ENCODE assay signal across 8 cellular contexts in the genomic region with DNA sequence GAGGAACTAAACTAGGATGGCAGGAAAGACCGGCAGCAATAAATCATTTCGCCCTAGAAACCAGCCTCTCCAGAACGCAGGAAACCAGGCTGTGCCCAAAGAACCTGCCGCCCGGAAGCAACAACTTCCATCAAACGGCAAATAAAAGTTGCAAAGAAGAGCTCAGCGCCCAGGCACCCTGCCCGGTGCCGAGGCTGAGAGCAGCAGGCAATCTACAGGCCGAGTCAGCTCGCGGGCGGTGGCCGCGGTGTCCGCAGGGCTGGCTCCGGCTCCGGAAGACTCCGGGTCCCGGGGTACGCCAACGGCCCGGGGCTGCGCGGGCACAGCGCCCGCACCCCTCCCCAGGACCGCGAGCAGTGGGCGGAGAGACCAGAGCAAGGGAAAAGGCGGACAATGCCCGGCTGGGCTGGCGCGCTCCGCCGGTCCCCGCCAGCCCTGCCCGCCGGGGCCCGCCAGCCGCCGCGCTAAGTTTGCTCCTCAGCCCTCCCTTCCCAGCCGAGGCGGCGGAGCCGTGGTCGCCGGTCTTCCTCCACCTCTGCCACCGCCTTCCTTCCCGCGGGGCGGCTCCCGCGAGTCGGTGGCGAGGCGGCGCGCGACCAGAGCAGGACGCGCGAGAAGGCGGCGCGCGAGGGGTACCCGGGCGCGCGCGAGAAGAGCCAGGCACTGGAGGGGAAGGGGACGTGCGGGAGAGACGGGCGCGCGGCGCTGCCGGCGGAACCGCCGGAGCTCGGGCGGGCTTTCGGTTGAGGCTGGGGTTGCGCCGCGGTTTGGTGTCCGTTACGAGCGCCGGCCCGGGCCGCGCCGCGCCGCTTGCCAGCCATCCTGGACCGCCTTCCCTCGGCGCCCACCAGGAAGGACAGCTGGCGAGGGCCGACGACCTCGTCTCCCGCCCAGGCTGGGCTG. TPM values are rescaled to one million over a fixed set of nuclear protein-coding genes. Genes with fewer than 3 reads are reported as not detected.
DNase-seq lines count a peak whose midpoint lies in the region; ATAC-seq and TF ChIP-seq lines count a peak whose summit lies in the region.

No MANE protein-coding gene starts in this region.

- under 1% methylated on average over 108 of the region's 108 CpGs for WGBS in right cardiac atrium

- peak; percentile 56 for DNase-seq in Daoy (ENCODE audit: low read depth)
- DNase-seq in GM20000 (ENCODE audit: low spot score): peak; percentile 84
- DNase-seq in HS-27A (ENCODE audit: low read depth): peak; percentile 42
- peak; percentile 60 for DNase-seq in SW480 (ENCODE audit: low spot score)
- DNase-seq in amygdala (lab: John Stamatoyannopoulos, UW): peak in 49 of 56 donors; percentile 18 to 80 (median 61)
- DNase-seq in right cardiac atrium: peak; percentile 74 to 91 (median 89)
- DNase-seq in putamen (ENCODE audit: low spot score): peak; percentile 79
- DNase-seq in vagina (ENCODE audit: extremely low spot score in 2 of 2): no peak

- peak; percentile 66 to 70 for ATAC-seq in right cardiac atrium

- no peaks in the 10 kb centered on the region for H3K36me3 ChIP-seq in vagina

- peak overlapping the region; percentile 94 for H3K27ac ChIP-seq in right cardiac atrium (ENCODE audit: low read length)
- H3K27ac ChIP-seq in vagina: peak overlapping the region; percentile 99

- H3K4me3 ChIP-seq in right cardiac atrium (ENCODE audit: low read length): peak overlapping the region; percentile 96
- peak overlapping the region; percentile 84 to 98 for H3K4me3 ChIP-seq in vagina

- H3K9me3 ChIP-seq in right cardiac atrium (ENCODE audit: control insufficient read depth, low read length): no peaks in the 10 kb centered on the region
- no peaks in the 10 kb centered on the region for H3K9me3 ChIP-seq in vagina

- no peak for TF ChIP-seq POLR2A in vagina (IDR thresholded peaks at IDR 0.05)

- no peaks in the 10 kb centered on the region for H3K4me1 ChIP-seq in right cardiac atrium (ENCODE audit: control insufficient read depth, insufficient read depth, low read length)
- peaks cover 45% of the 10 kb centered on the region for H3K4me1 ChIP-seq in vagina

- H3K27me3 ChIP-seq in right cardiac atrium (ENCODE audit: control insufficient read depth, insufficient read depth): no peaks in the 10 kb centered on the region
- no peaks in the 10 kb centered on the region for H3K27me3 ChIP-seq in vagina

- intact Hi-C loops in right cardiac atrium (cut with DNase I): loop anchor here in 1 of 4 donors (10.0 kb wide), 3 partner anchors 55 to 195 kb away; no protein-coding TSS in a partner anchor
- intact Hi-C loops in vagina (cut with DNase I): no loop called here

- no peak for TF ChIP-seq CTCF in GM20000 (IDR thresholded peaks at IDR 0.05; ENCODE audit: extremely low read depth, missing control alignments)
- TF ChIP-seq CTCF in vagina (IDR thresholded peaks at IDR 0.05): no peak

RNA-seq across cellular contexts. Expression of a gene that starts 0.7 kb away (rescaled TPM):
- 24.2 and 31.4 TPM in 2 replicates for total RNA-seq in Daoy (2014; rRNA removed; shearing (Covaris generic))
- total RNA-seq in right cardiac atrium: 10 to 100 TPM; 40.3 to 50.7 (median 43.9) TPM
- polyA plus RNA-seq in right cardiac atrium: 13.5 TPM
- 51.8 TPM for total RNA-seq in vagina

RNA-seq across cellular contexts. Expression of a gene that starts 51.5 kb away (rescaled TPM):
- total RNA-seq in Daoy (2014; rRNA removed; shearing (Covaris generic)): 145 and 147 TPM in 2 replicates
- 100 to 1,000 TPM; 150 to 155 (median 151) TPM for total RNA-seq in right cardiac atrium
- 193 TPM for polyA plus RNA-seq in right cardiac atrium
- total RNA-seq in vagina: 72.4 TPM

Comparison
In these comparisons a context has a peak if more than half of its experiments do, and no peak if none do; other contexts are left out.
1. DNase-seq: peak in Daoy (single experiment), GM20000 (single experiment), HS-27A (single experiment), SW480 (single experiment), amygdala (49 of 56), right cardiac atrium (3 of 3) and putamen (single experiment); none in vagina (0 of 2).